ENCODE assay signal across 8 cellular contexts in the genomic region with DNA sequence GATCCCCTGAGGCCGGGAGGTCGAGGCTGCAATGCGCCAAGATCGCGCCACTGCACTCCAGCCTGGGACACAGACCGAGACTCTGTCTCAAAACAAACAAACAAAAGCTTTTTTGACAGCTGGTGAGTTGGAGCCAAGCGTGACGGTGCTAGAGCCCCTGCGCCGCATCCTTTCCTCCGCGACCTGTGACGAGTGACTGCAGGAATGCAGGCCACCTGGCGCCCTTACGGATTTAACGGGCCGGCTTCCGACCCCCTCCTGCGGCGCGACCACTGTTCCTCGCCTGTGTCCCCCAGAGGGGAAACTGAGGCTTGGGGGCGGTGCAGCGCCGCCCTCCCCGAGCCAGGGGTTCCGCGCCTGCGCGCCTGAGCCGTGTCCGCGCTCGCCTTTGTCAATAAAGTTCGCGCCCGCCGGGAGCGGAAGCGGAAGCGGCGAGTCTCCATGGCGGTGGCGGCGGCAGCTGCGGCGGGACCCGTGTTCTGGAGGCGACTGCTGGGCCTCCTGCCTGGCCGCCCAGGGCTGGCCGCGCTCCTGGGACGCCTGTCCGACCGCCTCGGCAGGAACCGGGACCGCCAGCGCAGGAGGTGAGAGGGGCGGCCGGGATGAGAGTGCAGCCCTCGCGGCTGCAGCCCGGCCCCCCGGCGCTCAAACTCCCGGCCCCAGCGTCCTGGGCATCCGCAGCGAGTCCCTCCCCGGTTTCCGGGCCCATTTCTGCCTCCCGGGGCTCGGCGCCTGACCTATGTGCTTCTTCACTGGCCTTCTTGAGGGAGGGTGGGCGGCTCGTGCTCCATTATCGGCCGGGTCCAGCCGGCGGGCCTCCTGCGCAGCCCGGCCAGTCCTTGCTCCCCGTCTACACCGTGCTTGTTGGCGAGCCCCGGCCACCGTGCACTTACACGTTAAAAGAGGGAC. TPM values are rescaled to one million over a fixed set of nuclear protein-coding genes. Genes with fewer than 3 reads are reported as not detected.
A peak's percentile ranks its signal among the peaks of the same experiment; 100 is the strongest.
DNase-seq lines count a peak whose midpoint lies in the region; ATAC-seq and TF ChIP-seq lines count a peak whose summit lies in the region.

A gene with protein sequence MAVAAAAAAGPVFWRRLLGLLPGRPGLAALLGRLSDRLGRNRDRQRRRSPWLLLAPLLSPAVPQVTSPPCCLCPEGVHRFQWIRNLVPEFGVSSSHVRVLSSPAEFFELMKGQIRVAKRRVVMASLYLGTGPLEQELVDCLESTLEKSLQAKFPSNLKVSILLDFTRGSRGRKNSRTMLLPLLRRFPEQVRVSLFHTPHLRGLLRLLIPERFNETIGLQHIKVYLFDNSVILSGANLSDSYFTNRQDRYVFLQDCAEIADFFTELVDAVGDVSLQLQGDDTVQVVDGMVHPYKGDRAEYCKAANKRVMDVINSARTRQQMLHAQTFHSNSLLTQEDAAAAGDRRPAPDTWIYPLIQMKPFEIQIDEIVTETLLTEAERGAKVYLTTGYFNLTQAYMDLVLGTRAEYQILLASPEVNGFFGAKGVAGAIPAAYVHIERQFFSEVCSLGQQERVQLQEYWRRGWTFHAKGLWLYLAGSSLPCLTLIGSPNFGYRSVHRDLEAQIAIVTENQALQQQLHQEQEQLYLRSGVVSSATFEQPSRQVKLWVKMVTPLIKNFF (plus strand): TSS at position 425 of the 909 bp plus-strand sequence. CDS start 17 bp downstream, at position 442.

- POLR2A ChIA-PET in CD4-positive, alpha-beta T cell (lab: Charles Lee): interaction anchor here (0.6 to 1.6 kb wide), 5 partner anchors 19 to 914 kb away, joined by 3 to 7 read pairs (median 3); a partner anchor contains a TSS

- H3K27ac ChIP-seq in CD4-positive, alpha-beta T cell (ENCODE audit: low read depth, low read length): peak within 1 kb of the TSS; percentile 63
- peak within 1 kb of the TSS; percentile 95 for H3K27ac ChIP-seq in hepatocyte

- H3K9me2 ChIP-seq in hepatocyte (replicated peaks; ENCODE audit: insufficient read depth): no peaks in the 10 kb centered on the region

- H3K36me3 Mint-ChIP-seq in CD4-positive, alpha-beta T cell (ENCODE audit: low read depth): peaks cover 21% of the 10 kb centered on the region

- peak within 1 kb of the TSS; percentile 75 for H3K4me3 ChIP-seq in astrocyte of the cerebellum (ENCODE audit: low read depth, low read length)
- peak within 1 kb of the TSS; percentile 75 for H3K4me3 ChIP-seq in hepatocyte
- H3K4me3 ChIP-seq in retinal pigment epithelial cell (ENCODE audit: low read length): peak within 1 kb of the TSS; percentile 87

- peak within 1 kb of the TSS; percentile 75 for H3K27ac Mint-ChIP-seq in CD4-positive, alpha-beta T cell

- peaks cover 15% of the 10 kb centered on the region for H4K20me1 ChIP-seq in hepatocyte (ENCODE audit: insufficient read depth, poor library complexity, severe bottlenecking)

- peak within 1 kb of the TSS; percentile 83 for H3K4me2 ChIP-seq in hepatocyte

- no peaks in the 10 kb centered on the region for H3K27me3 Mint-ChIP-seq in CD4-positive, alpha-beta T cell

- H3K79me2 ChIP-seq in hepatocyte: peaks cover 53% of the 10 kb centered on the region

- ATAC-seq in CD4-positive, alpha-beta T cell (ENCODE audit: poor library complexity): peak; percentile 51
- peak; percentile 65 for ATAC-seq in GM21381 (IDR thresholded peaks at IDR 0.05; ENCODE audit: unreplicated experiment)

- H3K4me1 ChIP-seq in hepatocyte (ENCODE audit: insufficient read depth): peaks cover 41% of the 10 kb centered on the region

- CTCF ChIA-PET in CD4-positive, alpha-beta T cell (lab: Charles Lee): interaction anchor here (1.0 to 4.2 kb wide), 3 partner anchors 17 to 43 kb away, joined by 4 to 19 read pairs (median 9); a partner anchor contains a TSS

- no peak for TF ChIP-seq CTCF in CD4-positive, alpha-beta T cell (IDR thresholded peaks at IDR 0.05)
- TF ChIP-seq CTCF in astrocyte of the cerebellum (IDR thresholded peaks at IDR 0.05; ENCODE audit: low read depth, low read length, missing control alignments): no peak
- no peak for TF ChIP-seq CTCF in hepatocyte (IDR thresholded peaks at IDR 0.05; ENCODE audit: poor library complexity)
- no peak for TF ChIP-seq CTCF in retinal pigment epithelial cell (conservative IDR thresholded peaks at IDR 0.05; ENCODE audit: low read depth, low read length)

- no peaks in the 10 kb centered on the region for H3K27me3 ChIP-seq in CD4-positive, alpha-beta T cell (ENCODE audit: control insufficient read depth, insufficient read depth, low read length)
- no peaks in the 10 kb centered on the region for H3K27me3 ChIP-seq in hepatocyte

- intact Hi-C loops in CD4-positive, alpha-beta T cell (cut with DNase I, micrococcal nuclease): loop anchor here (1.0 to 5.0 kb wide), 2 partner anchors 18 to 126 kb away; a partner anchor contains a TSS

- H3K36me3 ChIP-seq in hepatocyte (replicated peaks; ENCODE audit: insufficient read depth, low read depth): no peaks in the 10 kb centered on the region

- H3K9me3 ChIP-seq in CD4-positive, alpha-beta T cell (ENCODE audit: control insufficient read depth, low read length): no peaks in the 10 kb centered on the region
- no peaks in the 10 kb centered on the region for H3K9me3 ChIP-seq in hepatocyte (ENCODE audit: low read depth)

- in situ Hi-C loops in astrocyte of the cerebellum (cut with HindIII; ENCODE audit: low sequenced_read_pairs): no loop called here

- H2AFZ ChIP-seq in hepatocyte: peak within 1 kb of the TSS; percentile 91

- no peaks in the 10 kb centered on the region for H3K9me3 Mint-ChIP-seq in CD4-positive, alpha-beta T cell

- H3K4me3 Mint-ChIP-seq in CD4-positive, alpha-beta T cell: peak within 1 kb of the TSS; percentile 96

- WGBS in hepatocyte (ENCODE audit: low lambda C conversion rate, missing lambda C conversion rate): 6% methylated on average over 79 of the region's 89 CpGs

- peaks cover 36% of the 10 kb centered on the region for H3K4me1 Mint-ChIP-seq in CD4-positive, alpha-beta T cell (ENCODE audit: low read depth)

- DNase-seq in CD4-positive, alpha-beta T cell: peak; percentile 67 to 89 (median 78)
- DNase-seq in NAMALWA (ENCODE audit: low spot score) (peak; percentile 83), T1000 (lab: John Stamatoyannopoulos, UW) (peak; percentile 60), astrocyte of the cerebellum (ENCODE audit: low read depth) (no peak), hepatocyte (ENCODE audit: low spot score) (peak; percentile 89), retinal pigment epithelial cell (ENCODE audit: low read depth) (no peak), NCI-H2107 treated with DMSO at 0.1 percent for 48 hours (lab: John Stamatoyannopoulos, UW; ENCODE audit: unreplicated experiment) (no peak)

RNA-seq across cellular contexts. Expression of the gene that starts here (rescaled TPM):
- total RNA-seq in CD4-positive, alpha-beta T cell: 10 to 100 TPM; 40.9 to 45.3 TPM
- 30.4 and 36.0 TPM in 2 replicates for total RNA-seq in hepatocyte
- polyA plus RNA-seq in hepatocyte: 42.5 and 52.2 TPM in 2 replicates

Comparison
In these comparisons a context has a peak if more than half of its experiments do, and no peak if none do; other contexts are left out.
1. DNase-seq: peak in CD4-positive, alpha-beta T cell (10 of 10), NAMALWA (single experiment), T1000 (single experiment) and hepatocyte (single experiment); none in astrocyte of the cerebellum (single experiment), retinal pigment epithelial cell (single experiment) and NCI-H2107 treated with DMSO at 0.1 percent for 48 hours (single experiment).
2. Peak in every context shown above with its lines, with median percentiles within 50 percentile points of each other: H3K4me3 ChIP-seq.